13 cellular contexts compared by ENCODE assay signal in genomic region chr3:178097576-178097975, GRCh38.
DNase-seq lines count a peak whose midpoint lies in the region; ATAC-seq, FAIRE-seq and TF ChIP-seq lines count a peak whose summit lies in the region.
"Had no signal": no experiment of that assay in that cellular context is flagged by ENCODE, and none has a peak within 500 bp of the region (broad histone marks: within the 10 kb centered on the region; RNA-seq: fewer than 3 reads in every experiment).

No MANE protein-coding gene starts in this region.

- H3K4me1 Mint-ChIP-seq in T-helper 17 cell = peaks cover 2% of the 10 kb centered on the region

- H3K36me3 ChIP-seq in right atrium auricular region = no peaks in the 10 kb centered on the region
- no peaks in the 10 kb centered on the region for H3K36me3 ChIP-seq in bronchial epithelial cell (ENCODE audit: control insufficient read depth, insufficient read depth, low read length)
- H3K36me3 ChIP-seq in lower lobe of right lung = no peaks in the 10 kb centered on the region
- H3K36me3 ChIP-seq in esophagus squamous epithelium = no peaks in the 10 kb centered on the region
- H3K36me3 ChIP-seq: neutrophil had no signal

- H3K27me3 ChIP-seq in right atrium auricular region (no peaks in the 10 kb centered on the region), bronchial epithelial cell (ENCODE audit: control insufficient read depth, insufficient read depth, low read length) (no peaks in the 10 kb centered on the region), lower lobe of right lung (ENCODE audit: low read depth) (no peaks in the 10 kb centered on the region), esophagus squamous epithelium (no peaks in the 10 kb centered on the region)
- H3K27me3 ChIP-seq: neutrophil, testis had no signal

- WGBS in esophagus squamous epithelium, 2 donors = 64% methylated on average over 1 of the region's 1 CpG

- no peak overlapping the region for H3K27ac ChIP-seq in right atrium auricular region
- no peak overlapping the region for H3K27ac ChIP-seq in lower lobe of right lung
- peak overlapping the region in 1 of 4 donors; percentile 30 for H3K27ac ChIP-seq in esophagus squamous epithelium
- H3K27ac ChIP-seq: neutrophil, testis had no signal

- DNase-seq in Right ventricle myocardium superior (no peak), right atrium auricular region (ENCODE audit: low spot score) (no peak), bronchial epithelial cell (ENCODE audit: low read depth) (peak; percentile 54), lower lobe of right lung (no peak), KG1 (lab: John Stamatoyannopoulos, UW) (no peak), T-helper 17 cell (no peak), esophagus squamous epithelium (lab: John Stamatoyannopoulos, UW) (no peak)
- no peak for DNase-seq in activated naive CD4-positive, alpha-beta T cell (lab: John Stamatoyannopoulos, UW)
- DNase-seq: activated CD4-positive, CD25-positive, alpha-beta regulatory T cell; NCI-H1436; testis had no signal

- H3K4me1 ChIP-seq in right atrium auricular region (no peaks in the 10 kb centered on the region), lower lobe of right lung (no peaks in the 10 kb centered on the region), esophagus squamous epithelium (no peaks in the 10 kb centered on the region)
- H3K4me1 ChIP-seq: testis had no signal

- no peak overlapping the region for H3K4me3 ChIP-seq in right atrium auricular region
- H3K4me3 ChIP-seq in bronchial epithelial cell (ENCODE audit: low read depth, low read length) = no peak overlapping the region
- no peak overlapping the region for H3K4me3 ChIP-seq in lower lobe of right lung
- no peak overlapping the region for H3K4me3 ChIP-seq in esophagus squamous epithelium
- H3K4me3 ChIP-seq: testis had no signal

- peak; percentile 36 for FAIRE-seq in bronchial epithelial cell (lab: Jason Lieb, UNC)

- intact Hi-C loops in Right ventricle myocardium superior (cut with DNase I) (no loop called here), lower lobe of right lung (cut with DNase I) (no loop called here), esophagus squamous epithelium (cut with DNase I) (no loop called here)

- H3K27ac Mint-ChIP-seq in T-helper 17 cell = no peak overlapping the region

- no peaks in the 10 kb centered on the region for H3K9me3 ChIP-seq in right atrium auricular region
- no peaks in the 10 kb centered on the region for H3K9me3 ChIP-seq in lower lobe of right lung
- no peaks in the 10 kb centered on the region for H3K9me3 ChIP-seq in T-helper 17 cell (ENCODE audit: control insufficient read depth, low read length, poor library complexity, severe bottlenecking)
- H3K9me3 ChIP-seq in esophagus squamous epithelium = peaks cover 0 to 8% (median 0%) of the 10 kb centered on the region in 3 donors
- H3K9me3 ChIP-seq: neutrophil, testis had no signal

- no peak for TF ChIP-seq POLR2A in esophagus squamous epithelium (IDR thresholded peaks at IDR 0.05)

- no peaks in the 10 kb centered on the region for H3K27me3 Mint-ChIP-seq in T-helper 17 cell

- H3K4me3 Mint-ChIP-seq in T-helper 17 cell = no peak overlapping the region

- H3K36me3 Mint-ChIP-seq in T-helper 17 cell (ENCODE audit: low read depth) = no peaks in the 10 kb centered on the region

- TF ChIP-seq CTCF in right atrium auricular region (IDR thresholded peaks at IDR 0.05) (no peak), bronchial epithelial cell (IDR thresholded peaks at IDR 0.05; ENCODE audit: insufficient read depth, low read length, severe bottlenecking) (no peak), lower lobe of right lung (IDR thresholded peaks at IDR 0.05) (no peak), esophagus squamous epithelium (IDR thresholded peaks at IDR 0.05) (no peak)

- ATAC-seq in Right ventricle myocardium superior (ENCODE audit: poor library complexity) (peak; percentile 95), lower lobe of right lung (peak; percentile 37 to 50), T-helper 17 cell (no peak)
- ATAC-seq: Panc1 had no signal
